1 cellular context compared by ENCODE assay signal in genomic region chr2:138515084-138515483, GRCh38.
TF ChIP-seq lines count a peak whose summit lies in the region.

No MANE protein-coding gene starts in this region.

TF ChIP-seq in GM23338, 12 proteins besides CTCF, POLR2A, EP300 and RAD21 (continued from another document):
- no peak for TF ChIP-seq ZNF462 (CRISPR knock-in tag; IDR thresholded peaks at IDR 0.05)
- no peak for TF ChIP-seq POLR2AphosphoS5 (IDR thresholded peaks at IDR 0.05; ENCODE audit: low read depth)
- TF ChIP-seq, protein P1, sequence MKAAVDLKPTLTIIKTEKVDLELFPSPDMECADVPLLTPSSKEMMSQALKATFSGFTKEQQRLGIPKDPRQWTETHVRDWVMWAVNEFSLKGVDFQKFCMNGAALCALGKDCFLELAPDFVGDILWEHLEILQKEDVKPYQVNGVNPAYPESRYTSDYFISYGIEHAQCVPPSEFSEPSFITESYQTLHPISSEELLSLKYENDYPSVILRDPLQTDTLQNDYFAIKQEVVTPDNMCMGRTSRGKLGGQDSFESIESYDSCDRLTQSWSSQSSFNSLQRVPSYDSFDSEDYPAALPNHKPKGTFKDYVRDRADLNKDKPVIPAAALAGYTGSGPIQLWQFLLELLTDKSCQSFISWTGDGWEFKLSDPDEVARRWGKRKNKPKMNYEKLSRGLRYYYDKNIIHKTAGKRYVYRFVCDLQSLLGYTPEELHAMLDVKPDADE (IDR thresholded peaks at IDR 0.05) = no peak
- no peak for TF ChIP-seq EZH2phosphoT487 (IDR thresholded peaks at IDR 0.05; ENCODE audit: unreplicated experiment)
- no peak for TF ChIP-seq EZH2 (IDR thresholded peaks at IDR 0.05; ENCODE audit: low read depth, unreplicated experiment)
- no peak for TF ChIP-seq ZNF331 (CRISPR knock-in tag; IDR thresholded peaks at IDR 0.05; ENCODE audit: low read depth)
- no peak for TF ChIP-seq STAT1 (IDR thresholded peaks at IDR 0.05; ENCODE audit: unreplicated experiment)
